In the genomic region with DNA sequence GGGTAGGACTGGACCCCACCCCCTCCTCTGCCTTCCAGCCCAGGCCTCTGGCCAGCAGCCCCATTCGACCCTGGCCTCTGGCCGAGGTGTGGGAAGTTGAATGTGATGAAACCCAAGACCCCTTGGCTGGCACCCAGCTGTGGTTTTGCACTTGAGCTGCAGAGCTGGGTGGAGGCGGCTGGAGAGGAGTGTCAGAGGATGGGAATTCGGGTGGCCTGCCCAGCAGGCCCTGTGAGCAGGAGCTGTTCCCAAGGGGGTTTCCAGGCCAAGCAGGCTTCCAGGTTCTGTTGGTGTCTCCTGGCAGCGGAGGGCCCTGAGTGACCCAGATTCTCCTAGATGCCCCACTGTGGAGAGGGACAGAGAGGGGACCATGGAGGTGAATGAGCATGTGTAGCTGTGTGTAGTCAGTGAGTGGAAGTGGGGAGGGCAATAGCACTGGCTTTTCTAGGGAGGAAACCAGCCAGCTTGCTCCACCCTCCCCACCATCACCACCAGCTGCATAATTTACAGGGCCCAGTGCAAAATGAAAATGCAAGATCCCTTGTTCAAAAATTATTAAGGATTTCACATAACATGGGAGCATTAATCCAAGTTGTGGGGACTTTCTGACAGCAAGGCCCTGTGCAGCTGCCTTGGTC, we compare ENCODE assay signal across 9 cellular contexts.
DNase-seq lines count a peak whose midpoint lies in the region; ATAC-seq and TF ChIP-seq lines count a peak whose summit lies in the region.
"Had no signal": no experiment of that assay in that cellular context is flagged by ENCODE, and none has a peak within 500 bp of the region (broad histone marks: within the 10 kb centered on the region; RNA-seq: fewer than 3 reads in every experiment).

No MANE protein-coding gene starts in this region.

- H3K27ac Mint-ChIP-seq in CD8-positive, alpha-beta T cell = no peak overlapping the region

- POLR2A ChIA-PET in CD8-positive, alpha-beta T cell (lab: Charles Lee) = no interaction called here

- CTCF ChIA-PET in CD8-positive, alpha-beta T cell (lab: Charles Lee) = interaction anchor here (1.0 to 3.2 kb wide), 5 partner anchors 11 to 613 kb away, joined by 3 to 11 read pairs (median 10); no protein-coding TSS in a partner anchor

- peaks cover 6% of the 10 kb centered on the region for H3K27me3 Mint-ChIP-seq in CD8-positive, alpha-beta T cell (ENCODE audit: low read depth)

- H3K4me1 Mint-ChIP-seq in CD8-positive, alpha-beta T cell (ENCODE audit: low read depth) = peaks cover 19% of the 10 kb centered on the region

- ATAC-seq in CD8-positive, alpha-beta T cell = no peak
- ATAC-seq in GM21529 (IDR thresholded peaks at IDR 0.05; ENCODE audit: unreplicated experiment) = no peak

- no peaks in the 10 kb centered on the region for H4K20me1 ChIP-seq in hepatocyte (ENCODE audit: insufficient read depth, poor library complexity, severe bottlenecking)

- H3K4me3 ChIP-seq in HL-60 (replicated peaks; ENCODE audit: insufficient read depth, low read length) (no peak overlapping the region), hepatocyte (no peak overlapping the region), thymus (ENCODE audit: low read length) (no peak overlapping the region), H7 (ENCODE audit: insufficient read depth, low read depth, low read length) (no peak overlapping the region)
- no peak overlapping the region for H3K4me3 ChIP-seq in CD8-positive, alpha-beta T cell (ENCODE audit: low read depth, low read length)

- no peaks in the 10 kb centered on the region for H3K9me3 ChIP-seq in hepatocyte (ENCODE audit: low read depth)
- no peaks in the 10 kb centered on the region for H3K9me3 ChIP-seq in thymus (ENCODE audit: control insufficient read depth)
- no peaks in the 10 kb centered on the region for H3K9me3 ChIP-seq in CD8-positive, alpha-beta T cell (ENCODE audit: low read length)

- H3K4me2 ChIP-seq in hepatocyte = no peak overlapping the region

- 63% methylated on average over 5 of the region's 5 CpGs for WGBS in hepatocyte (ENCODE audit: low lambda C conversion rate, missing lambda C conversion rate)
- 41% methylated on average over 5 of the region's 5 CpGs for WGBS in thymus

- H3K4me1 ChIP-seq in hepatocyte (ENCODE audit: insufficient read depth) (peaks cover 45% of the 10 kb centered on the region), thymus (ENCODE audit: control insufficient read depth, insufficient read depth, low read length) (peaks cover 51% of the 10 kb centered on the region)
- peaks cover 18% of the 10 kb centered on the region for H3K4me1 ChIP-seq in CD8-positive, alpha-beta T cell (ENCODE audit: insufficient read depth, low read length)

- no peaks in the 10 kb centered on the region for H3K79me2 ChIP-seq in hepatocyte

- H3K4me3 Mint-ChIP-seq in CD8-positive, alpha-beta T cell = no peak overlapping the region

- H3K36me3 ChIP-seq in hepatocyte (replicated peaks; ENCODE audit: insufficient read depth, low read depth) (no peaks in the 10 kb centered on the region), thymus (ENCODE audit: control insufficient read depth, insufficient read depth) (no peaks in the 10 kb centered on the region), H7 (replicated peaks; ENCODE audit: control insufficient read depth, insufficient read depth, low read length) (no peaks in the 10 kb centered on the region)
- no peaks in the 10 kb centered on the region for H3K36me3 ChIP-seq in CD8-positive, alpha-beta T cell (ENCODE audit: insufficient read depth, low read length)

- H3K9me2 ChIP-seq in hepatocyte (replicated peaks; ENCODE audit: insufficient read depth) = no peaks in the 10 kb centered on the region

- TF ChIP-seq CTCF in HL-60 (IDR thresholded peaks at IDR 0.05; ENCODE audit: insufficient read depth, low read length) (no peak), hepatocyte (IDR thresholded peaks at IDR 0.05; ENCODE audit: poor library complexity) (no peak)
- TF ChIP-seq CTCF in CD8-positive, alpha-beta T cell (IDR thresholded peaks at IDR 0.05) = no peak

- intact Hi-C loops in CD8-positive, alpha-beta T cell (cut with DNase I, micrococcal nuclease) = no loop called here

- H3K9me3 Mint-ChIP-seq in CD8-positive, alpha-beta T cell = no peaks in the 10 kb centered on the region

- H2AFZ ChIP-seq in hepatocyte = no peak overlapping the region

- DNase-seq in HL-60 (ENCODE audit: low read depth in 1 of 2, low spot score in 1 of 2) = peak in 1 of 2 experiments; percentile 63
- peak in 44 of 58 donors; percentile 8 to 85 (median 44) for DNase-seq in anterior cingulate cortex (lab: John Stamatoyannopoulos, UW)
- peak; percentile 61 for DNase-seq in hepatocyte (ENCODE audit: low spot score)
- no peak for DNase-seq in iPS-NIHi7 (ENCODE audit: extremely low spot score)
- no peak for DNase-seq in CD8-positive, alpha-beta T cell
- DNase-seq in H7 = no peak
- DNase-seq: effector CD8-positive, alpha-beta T cell had no signal

- H3K27ac ChIP-seq in HL-60 (replicated peaks) (peak overlapping the region; percentile 56), hepatocyte (peak overlapping the region; percentile 72), thymus (ENCODE audit: low read depth) (peak overlapping the region; percentile 57)
- H3K27ac ChIP-seq in CD8-positive, alpha-beta T cell (ENCODE audit: low read depth, low read length) = no peak overlapping the region

- no peaks in the 10 kb centered on the region for H3K27me3 ChIP-seq in HL-60 (ENCODE audit: insufficient read depth, poor library complexity, severe bottlenecking)
- H3K27me3 ChIP-seq in hepatocyte = no peaks in the 10 kb centered on the region
- H3K27me3 ChIP-seq in thymus (ENCODE audit: control insufficient read depth, insufficient read depth) = no peaks in the 10 kb centered on the region
- no peaks in the 10 kb centered on the region for H3K27me3 ChIP-seq in CD8-positive, alpha-beta T cell (ENCODE audit: insufficient read depth, low read length)
- no peaks in the 10 kb centered on the region for H3K27me3 ChIP-seq in H7 (ENCODE audit: control insufficient read depth, insufficient read depth, low read length)

- no peaks in the 10 kb centered on the region for H3K36me3 Mint-ChIP-seq in CD8-positive, alpha-beta T cell

Comparison
In these comparisons a context has a peak if more than half of its experiments do, and no peak if none do; other contexts are left out.
1. DNase-seq: peak in anterior cingulate cortex (44 of 58) and hepatocyte (single experiment); none in iPS-NIHi7 (single experiment), CD8-positive, alpha-beta T cell (0 of 7) and H7 (single experiment).